8 cellular contexts compared by ENCODE assay signal in the genomic region with DNA sequence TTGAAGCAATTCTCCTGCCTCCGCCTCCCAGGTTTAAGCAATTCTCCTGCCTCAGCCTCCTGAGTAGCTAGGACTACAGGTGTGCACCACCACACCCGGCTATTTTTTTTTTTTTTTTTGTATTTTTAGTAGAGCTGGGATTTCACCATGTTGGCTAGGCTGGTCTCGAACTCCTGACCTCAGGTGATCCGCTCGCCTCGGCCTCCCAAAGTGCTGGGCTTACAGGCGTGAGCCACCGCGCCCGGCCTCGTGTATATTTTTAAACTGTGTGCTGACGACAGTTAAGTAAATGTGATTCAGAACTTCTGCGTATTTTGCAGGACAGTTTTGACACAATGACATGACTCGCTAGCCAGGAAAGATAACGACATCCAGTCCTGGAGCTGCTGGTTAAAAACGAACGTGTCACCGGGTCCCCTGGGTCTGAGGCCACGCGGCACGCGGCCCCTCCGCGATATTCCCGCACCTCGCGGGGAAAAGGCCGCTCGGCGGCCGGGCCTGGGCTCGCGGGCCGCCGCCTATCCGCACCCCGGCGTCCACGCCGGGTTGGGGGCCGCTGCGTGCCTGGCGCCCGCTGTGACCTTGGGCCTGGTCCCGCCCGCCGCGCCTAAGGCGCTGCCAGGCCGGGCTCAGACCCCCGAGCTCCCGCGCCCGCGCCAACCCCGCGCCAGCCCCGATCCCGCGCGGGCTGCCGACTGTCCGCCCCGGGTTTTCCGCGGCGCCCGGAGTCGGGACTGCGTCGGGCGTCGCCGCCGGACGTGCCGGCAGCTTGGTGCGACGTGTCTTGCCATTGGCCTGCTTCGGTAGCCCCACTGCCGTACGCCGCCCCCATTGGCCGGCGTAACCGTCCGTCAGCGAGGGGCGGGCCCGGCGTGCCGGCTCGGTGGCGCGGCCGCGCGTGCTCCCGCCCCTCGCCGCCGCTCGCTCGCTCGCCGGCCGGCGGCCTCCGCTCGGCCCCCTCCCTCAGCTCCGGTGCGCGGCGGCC. TPM values are rescaled to one million over a fixed set of nuclear protein-coding genes. Genes with fewer than 3 reads are reported as not detected.
DNase-seq lines count a peak whose midpoint lies in the region; ATAC-seq and TF ChIP-seq lines count a peak whose summit lies in the region.

Gene FOXK2 (plus strand): TSS at position 907 of the 985 bp plus-strand sequence. CDS start 157 bp downstream, outside the sequence.

- TF ChIP-seq CTCF in prostate gland (IDR thresholded peaks at IDR 0.05) = peak in 1 of 4 experiments; percentile 31
- TF ChIP-seq CTCF in upper lobe of right lung (IDR thresholded peaks at IDR 0.05) = no peak

- H3K9me3 ChIP-seq in prostate gland (no peaks in the 10 kb centered on the region), upper lobe of right lung (no peaks in the 10 kb centered on the region)

- intact Hi-C loops in T-helper 2 cell treated with Interferon-gamma antibody and Interleukin-4, amounts not matched to agents 100 ng/mL and 5 ng/mL, for 36 hours (cut with micrococcal nuclease) = loop anchor here (1.0 to 2.0 kb wide), 4 partner anchors 22 to 197 kb away; partner anchors contain the start of genes CYBC1, FN3KRP and NARF
- intact Hi-C loops in left ventricle myocardium superior (cut with micrococcal nuclease) = no loop called here
- intact Hi-C loops in prostate gland (cut with DNase I) = no loop called here
- intact Hi-C loops in upper lobe of right lung (cut with DNase I) = no loop called here

- peak; percentile 62 for TF ChIP-seq POLR2A in prostate gland (IDR thresholded peaks at IDR 0.05)

- DNase-seq in NCI-H1694 treated with DMSO at 0.1 percent for 48 hours (lab: John Stamatoyannopoulos, UW) (peak; percentile 94), left ventricle myocardium superior (peak; percentile 97), prostate gland (ENCODE audit: low spot score) (peak; percentile 92), upper lobe of right lung (peak; percentile 96)

- H3K4me1 ChIP-seq in prostate gland (replicated peaks) (no peaks in the 10 kb centered on the region), upper lobe of right lung (peaks cover 22% of the 10 kb centered on the region)

- H3K27ac ChIP-seq in angular gyrus (ENCODE audit: low read depth, low read length) (peak within 1 kb of the TSS; percentile 84), prostate gland (peak within 1 kb of the TSS; percentile 84 to 97), upper lobe of right lung (peak within 1 kb of the TSS; percentile 89)

- peak; percentile 95 for ATAC-seq in GM18498 (IDR thresholded peaks at IDR 0.05; ENCODE audit: unreplicated experiment)
- ATAC-seq in HG02852 (IDR thresholded peaks at IDR 0.05; ENCODE audit: unreplicated experiment) = peak; percentile 89
- ATAC-seq in left ventricle myocardium superior = peak; percentile 99
- peak; percentile 99 for ATAC-seq in upper lobe of right lung

- H3K36me3 ChIP-seq in prostate gland = no peaks in the 10 kb centered on the region
- no peaks in the 10 kb centered on the region for H3K36me3 ChIP-seq in upper lobe of right lung

- H3K4me3 ChIP-seq in prostate gland (peak within 1 kb of the TSS; percentile 76 to 81), upper lobe of right lung (peak within 1 kb of the TSS; percentile 86)

- WGBS in prostate gland = 6% methylated on average over 52 of the region's 114 CpGs

- no peaks in the 10 kb centered on the region for H3K27me3 ChIP-seq in prostate gland (replicated peaks; ENCODE audit: insufficient read depth)
- no peaks in the 10 kb centered on the region for H3K27me3 ChIP-seq in upper lobe of right lung

RNA-seq across cellular contexts. Expression of gene FOXK2, which starts in this region (rescaled TPM):
- total RNA-seq in T-helper 2 cell treated with Interferon-gamma antibody and Interleukin-4, amounts not matched to agents 100 ng/mL and 5 ng/mL, for 36 hours = 66.3 and 71.1 TPM in 2 replicates
- total RNA-seq in left ventricle myocardium superior (41.5 TPM), prostate gland (10 to 100 TPM; 47.9 to 85.5 TPM), upper lobe of right lung (62.4 TPM)

Comparison
In these comparisons a context has a peak if more than half of its experiments do, and no peak if none do; other contexts are left out.
1. Peak in every context shown above with its lines: DNase-seq, ATAC-seq, H3K4me3 ChIP-seq and H3K27ac ChIP-seq.